ENCODE assay signal across 17 cellular contexts in the genomic region with DNA sequence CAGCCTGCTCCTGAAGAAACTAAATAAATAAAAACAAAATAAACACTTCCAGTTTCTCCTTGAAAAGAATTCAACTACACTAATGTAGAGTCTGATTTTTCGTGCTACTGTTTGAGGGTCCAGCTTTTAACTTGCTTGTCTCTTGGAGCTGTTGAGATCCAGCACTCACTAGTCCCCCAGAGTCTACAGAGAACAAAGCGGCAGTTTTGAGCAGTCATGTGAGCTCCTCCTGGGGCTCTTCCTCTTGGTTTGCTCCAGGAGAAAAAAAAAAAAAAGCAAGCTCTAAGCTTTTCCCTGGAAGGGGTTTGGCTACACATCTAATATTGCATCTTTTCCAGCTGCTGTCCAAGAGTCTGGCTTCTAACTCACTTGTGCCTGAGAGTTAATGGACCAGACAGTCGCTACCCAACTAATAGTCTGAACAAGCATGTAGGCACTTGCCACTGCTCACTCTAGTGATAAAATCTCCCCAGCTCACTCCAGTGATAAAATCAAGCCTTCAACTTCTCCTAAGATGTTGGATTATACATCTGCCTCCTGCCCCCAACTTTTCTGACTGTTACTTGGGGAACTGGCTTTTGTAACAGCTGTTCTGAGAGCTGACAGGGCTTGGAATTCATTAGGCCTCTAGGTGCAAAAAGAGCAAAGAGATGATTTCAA.
DNase-seq lines count a peak whose midpoint lies in the region; ATAC-seq and TF ChIP-seq lines count a peak whose summit lies in the region.
"Had no signal": no experiment of that assay in that cellular context is flagged by ENCODE, and none has a peak within 500 bp of the region (broad histone marks: within the 10 kb centered on the region; RNA-seq: fewer than 3 reads in every experiment).

No MANE protein-coding gene starts in this region.

- no peak overlapping the region for H3K27ac Mint-ChIP-seq in CD4-positive, alpha-beta T cell

- H3K4me2 ChIP-seq in SK-N-SH (no peak overlapping the region), mesenchymal stem cell (ENCODE audit: low read length, poor library complexity, severe bottlenecking) (no peak overlapping the region)

- H3K36me3 ChIP-seq in SK-N-SH (replicated peaks in 1 of 2; ENCODE audit: control insufficient read depth in 1 of 2, insufficient read depth in 2 of 2, low read length in 1 of 2) (no peaks in the 10 kb centered on the region), SJCRH30 (no peaks in the 10 kb centered on the region), mesenchymal stem cell (ENCODE audit: control insufficient read depth in 1 of 2, insufficient read depth in 2 of 2, low read depth in 1 of 2, low read length in 2 of 2) (no peaks in the 10 kb centered on the region), left ventricle myocardium inferior (no peaks in the 10 kb centered on the region)
- H3K36me3 ChIP-seq: BLaER1 treated with 17β-estradiol and CSF1 and Interleukin-3, amounts not matched to agents 10 nM and 100 nM had no signal

- no peaks in the 10 kb centered on the region for H3K79me2 ChIP-seq in SK-N-SH (ENCODE audit: insufficient read depth)

- peaks cover 24% of the 10 kb centered on the region for H3K9me3 Mint-ChIP-seq in CD4-positive, alpha-beta T cell

- TF ChIP-seq CTCF in SK-N-SH (IDR thresholded peaks at IDR 0.05) (no peak), left ventricle myocardium inferior (IDR thresholded peaks at IDR 0.05; ENCODE audit: borderline replicate concordance) (no peak)
- no peak for TF ChIP-seq CTCF in CD4-positive, alpha-beta T cell (IDR thresholded peaks at IDR 0.05)

- H2BK15ac ChIP-seq in mesenchymal stem cell (ENCODE audit: low read depth, poor library complexity, severe bottlenecking), result no peak overlapping the region

- H3K79me1 ChIP-seq in mesenchymal stem cell (replicated peaks; ENCODE audit: low read length, poor library complexity, severe bottlenecking), result no peaks in the 10 kb centered on the region

- no peaks in the 10 kb centered on the region; a peak in 1 of 4 replicates for H3K4me1 ChIP-seq in SK-N-SH (ENCODE audit: control insufficient read depth in 1 of 2, insufficient read depth in 2 of 2, low read depth in 1 of 2, low read length in 1 of 2)
- peaks cover 11% of the 10 kb centered on the region for H3K4me1 ChIP-seq in SJCRH30
- no peaks in the 10 kb centered on the region for H3K4me1 ChIP-seq in mesenchymal stem cell (ENCODE audit: control insufficient read depth, insufficient read depth, low read depth, low read length)
- no peaks in the 10 kb centered on the region for H3K4me1 ChIP-seq in left ventricle myocardium inferior

- no peaks in the 10 kb centered on the region for H4K20me1 ChIP-seq in SK-N-SH (ENCODE audit: insufficient read depth)
- H4K20me1 ChIP-seq: BLaER1 treated with 17β-estradiol and CSF1 and Interleukin-3, amounts not matched to agents 10 nM and 100 nM had no signal

- no peak overlapping the region for H2AFZ ChIP-seq in SK-N-SH (ENCODE audit: low read depth)
- H2AFZ ChIP-seq in mesenchymal stem cell (ENCODE audit: low read depth, low read length), result no peak overlapping the region

- no peak overlapping the region for H2BK12ac ChIP-seq in mesenchymal stem cell (ENCODE audit: low read length in 2 of 2)

- H3K4ac ChIP-seq in mesenchymal stem cell (ENCODE audit: low read depth in 1 of 2, low read length in 2 of 2), result no peak overlapping the region

- H2BK120ac ChIP-seq in mesenchymal stem cell (ENCODE audit: low read depth, low read length), result no peak overlapping the region

- CTCF ChIA-PET in SK-N-SH (lab: Yijun Ruan, JAX), result interaction anchor here (1.1 kb wide), 1 partner anchor 13 kb away, joined by 3 read pairs; no protein-coding TSS in a partner anchor
- CTCF ChIA-PET in CD4-positive, alpha-beta T cell (lab: Charles Lee), result no interaction called here

- H3K9ac ChIP-seq in SK-N-SH (no peak overlapping the region), mesenchymal stem cell (ENCODE audit: low read length) (no peak overlapping the region)
- H3K9ac ChIP-seq: BLaER1 treated with 17β-estradiol and CSF1 and Interleukin-3, amounts not matched to agents 10 nM and 100 nM had no signal

- intact Hi-C loops in left ventricle myocardium inferior (cut with micrococcal nuclease), result no loop called here
- intact Hi-C loops in CD4-positive, alpha-beta T cell (cut with DNase I, micrococcal nuclease), result no loop called here

- no peak overlapping the region for H4K8ac ChIP-seq in mesenchymal stem cell (ENCODE audit: low read length)

- no peak overlapping the region for H3K4me3 ChIP-seq in SK-N-SH (ENCODE audit: low read depth in 2 of 2, low read length in 1 of 2)
- H3K4me3 ChIP-seq in SJCRH30, result peak overlapping the region; percentile 8
- no peak overlapping the region for H3K4me3 ChIP-seq in mesenchymal stem cell (ENCODE audit: insufficient read depth in 1 of 2, low read depth in 1 of 2, low read length in 2 of 2)
- H3K4me3 ChIP-seq in left ventricle myocardium inferior, result no peak overlapping the region
- H3K4me3 ChIP-seq: BLaER1 treated with 17β-estradiol and CSF1 and Interleukin-3, amounts not matched to agents 10 nM and 100 nM had no signal

- TF ChIP-seq RAD21 in SK-N-SH (IDR thresholded peaks at IDR 0.05; ENCODE audit: low read length), result no peak

- H2BK5ac ChIP-seq in mesenchymal stem cell (ENCODE audit: low read depth, low read length, poor library complexity, severe bottlenecking), result no peak overlapping the region

- no peaks in the 10 kb centered on the region for H3K9me2 ChIP-seq in SK-N-SH

- H3K27ac ChIP-seq in SK-N-SH (ENCODE audit: low read depth in 2 of 2, low read length in 1 of 2), result no peak overlapping the region; a peak in 1 of 4 replicates
- peak overlapping the region; percentile 43 for H3K27ac ChIP-seq in SJCRH30
- H3K27ac ChIP-seq in mesenchymal stem cell (ENCODE audit: low read length, poor library complexity, severe bottlenecking), result no peak overlapping the region
- no peak overlapping the region for H3K27ac ChIP-seq in left ventricle myocardium inferior (replicated peaks)
- H3K27ac ChIP-seq in CD4-positive, alpha-beta T cell (ENCODE audit: low read depth, low read length), result no peak overlapping the region
- H3K27ac ChIP-seq: BLaER1 treated with 17β-estradiol and CSF1 and Interleukin-3, amounts not matched to agents 10 nM and 100 nM had no signal

- H3K9me3 ChIP-seq in SK-N-SH (peaks cover 4% of the 10 kb centered on the region; the same call in 1 of the 2 replicates), SJCRH30 (replicated peaks) (peaks cover 4% of the 10 kb centered on the region; the same call in 1 of the 2 replicates), mesenchymal stem cell (ENCODE audit: control insufficient read depth, low read length) (peaks cover 28% of the 10 kb centered on the region), left ventricle myocardium inferior (replicated peaks) (peaks cover 7% of the 10 kb centered on the region)
- H3K9me3 ChIP-seq in CD4-positive, alpha-beta T cell (ENCODE audit: control insufficient read depth, low read length), result no peaks in the 10 kb centered on the region

- H3K27me3 ChIP-seq in SK-N-SH (ENCODE audit: insufficient read depth) (no peaks in the 10 kb centered on the region), SJCRH30 (no peaks in the 10 kb centered on the region), mesenchymal stem cell (ENCODE audit: control insufficient read depth in 1 of 2, insufficient read depth in 1 of 2, low read length in 2 of 2) (no peaks in the 10 kb centered on the region), left ventricle myocardium inferior (ENCODE audit: low read depth) (no peaks in the 10 kb centered on the region)
- no peaks in the 10 kb centered on the region for H3K27me3 ChIP-seq in CD4-positive, alpha-beta T cell (ENCODE audit: control insufficient read depth, insufficient read depth, low read length)
- H3K27me3 ChIP-seq: BLaER1 treated with 17β-estradiol and CSF1 and Interleukin-3, amounts not matched to agents 10 nM and 100 nM had no signal

- H3K36me3 Mint-ChIP-seq in CD4-positive, alpha-beta T cell (ENCODE audit: low read depth), result no peaks in the 10 kb centered on the region

- no peaks in the 10 kb centered on the region for H3K4me1 Mint-ChIP-seq in CD4-positive, alpha-beta T cell (ENCODE audit: low read depth)

- no peak overlapping the region for H3K18ac ChIP-seq in mesenchymal stem cell (ENCODE audit: low read depth in 1 of 2, low read length in 2 of 2)

- WGBS in SK-N-SH (ENCODE audit: low lambda C conversion rate), result 79% methylated on average over 3 of the region's 3 CpGs
- WGBS in mesenchymal stem cell, result 86% methylated on average over 3 of the region's 3 CpGs

- no peak overlapping the region for H3K23ac ChIP-seq in mesenchymal stem cell (ENCODE audit: low read length in 2 of 2)

- no peak for TF ChIP-seq EP300 in SK-N-SH (IDR thresholded peaks at IDR 0.05; ENCODE audit: borderline replicate concordance in 1 of 2, low read depth in 1 of 2, low read length in 1 of 2)

- no peak overlapping the region for H2AK5ac ChIP-seq in mesenchymal stem cell (ENCODE audit: low read length, severe bottlenecking)

- ATAC-seq in SK-N-SH treated with all-trans-retinoic acid at 6 μM for 48 hours (no peak), HG02970 (IDR thresholded peaks at IDR 0.05; ENCODE audit: low FRiP score, unreplicated experiment) (no peak)
- ATAC-seq in CD4-positive, alpha-beta T cell (ENCODE audit: poor library complexity), result no peak
- ATAC-seq: HCT116 had no signal

- POLR2A ChIA-PET in SK-N-SH (lab: Yijun Ruan, JAX), result no interaction called here
- POLR2A ChIA-PET in CD4-positive, alpha-beta T cell (lab: Charles Lee), result no interaction called here

- no peaks in the 10 kb centered on the region for H3F3A ChIP-seq in SK-N-SH (replicated peaks; ENCODE audit: insufficient read depth)

- no peak overlapping the region for H3K14ac ChIP-seq in mesenchymal stem cell (ENCODE audit: low read length in 2 of 2)

- no peak overlapping the region for H3K4me3 Mint-ChIP-seq in CD4-positive, alpha-beta T cell

- no peak for DNase-seq in SK-N-SH
- DNase-seq in SJCRH30, result peak; percentile 61 to 78
- DNase-seq in mesenchymal stem cell, result peak; percentile 15
- no peak for DNase-seq in NCI-H187 (lab: John Stamatoyannopoulos, UW)
- DNase-seq in left ventricle myocardium inferior, result no peak
- DNase-seq in CD4-positive, alpha-beta T cell, result no peak
- DNase-seq: 8988T, EL, NCI-H1105, NCI-H1694, NCI-H2107, NCI-H510A, SHP77 had no signal

- no peaks in the 10 kb centered on the region for H3K27me3 Mint-ChIP-seq in CD4-positive, alpha-beta T cell

- H4K91ac ChIP-seq in mesenchymal stem cell (ENCODE audit: low read length), result no peak overlapping the region

TF ChIP-seq in SK-N-SH, 30 proteins besides CTCF, POLR2A, EP300 and RAD21:
- TF ChIP-seq FOXM1 (IDR thresholded peaks at IDR 0.05; ENCODE audit: low read depth) (no peak), TCF12 (IDR thresholded peaks at IDR 0.05) (peak; percentile 29)

TF ChIP-seq in SK-N-SH treated with all-trans-retinoic acid at 6 μM for 48 hours, 23 proteins besides CTCF, POLR2A, EP300 and RAD21:
- TF ChIP-seq PPARA (CRISPR knock-in tag; IDR thresholded peaks at IDR 0.05; ENCODE audit: borderline replicate concordance) (no peak), BACH2 (CRISPR knock-in tag; IDR thresholded peaks at IDR 0.05; ENCODE audit: borderline replicate concordance) (no peak)
TF ChIP-seq in SK-N-SH treated with all-trans-retinoic acid at 6 μM for 48 hours: peak in this region for 0.

Comparison
In these comparisons a context has a peak if more than half of its experiments do, and no peak if none do; other contexts are left out.
1. DNase-seq: peak in SJCRH30 (2 of 2) and mesenchymal stem cell (single experiment); none in SK-N-SH (single experiment), NCI-H187 (0 of 2), left ventricle myocardium inferior (single experiment) and CD4-positive, alpha-beta T cell (0 of 10).